ENCODE assay signal across 20 cellular contexts in the genomic region with DNA sequence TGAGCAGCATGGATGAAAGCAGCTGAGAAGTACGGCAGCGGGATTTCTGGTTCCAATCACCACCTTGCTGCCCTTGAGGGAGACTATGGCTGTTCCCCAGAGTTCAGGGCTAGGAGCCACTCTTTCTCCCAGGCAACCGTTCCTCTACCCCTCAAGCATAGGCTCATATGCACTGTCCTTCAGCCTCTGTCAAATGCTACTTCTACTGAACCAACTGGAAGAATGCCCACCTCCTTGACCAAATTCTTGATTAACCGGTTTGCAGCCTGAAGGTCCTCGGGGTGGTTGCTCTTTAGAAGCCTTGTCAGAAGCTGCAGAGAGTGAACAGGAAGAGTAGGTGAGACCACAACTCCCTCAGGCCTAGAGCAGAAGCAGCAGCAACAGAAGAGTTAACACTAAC. TPM values are rescaled to one million over a fixed set of nuclear protein-coding genes. Genes with fewer than 3 reads are reported as not detected.
DNase-seq lines count a peak whose midpoint lies in the region; ATAC-seq and TF ChIP-seq lines count a peak whose summit lies in the region.
"Had no signal": no experiment of that assay in that cellular context is flagged by ENCODE, and none has a peak within 500 bp of the region (broad histone marks: within the 10 kb centered on the region; RNA-seq: fewer than 3 reads in every experiment).

No MANE protein-coding gene starts in this region.

- H3K4me3 ChIP-seq in HEK293 (ENCODE audit: low read depth, low read length) (no peak overlapping the region), endodermal cell (ENCODE audit: low read length) (no peak overlapping the region), spleen (no peak overlapping the region), ovary (no peak overlapping the region)
- H3K4me3 ChIP-seq: BLaER1, MG63 had no signal

- peak overlapping the region; percentile 52 for H3K27ac Mint-ChIP-seq in activated CD8-positive, alpha-beta memory T cell treated with anti-CD3 and anti-CD28 coated beads, Interleukin-2, amount 10 ng/mL, durations not matched to agents 7 days and 5 days
- peak overlapping the region; percentile 30 for H3K27ac Mint-ChIP-seq in endodermal cell
- H3K27ac Mint-ChIP-seq: CD8-positive, alpha-beta T cell had no signal

- DNase-seq in activated CD8-positive, alpha-beta memory T cell treated with anti-CD3 and anti-CD28 coated beads, Interleukin-2, amount 10 ng/mL, durations not matched to agents 7 days and 5 days, result no peak
- DNase-seq in activated CD8-positive, alpha-beta memory T cell treated with anti-CD3 and anti-CD28 coated beads, Interleukin-2, amount 50 U/mL, for 4 hours, result no peak
- DNase-seq in endodermal cell, result no peak
- peak; percentile 27 for DNase-seq in spleen
- no peak for DNase-seq in effector CD4-positive, alpha-beta T cell
- no peak for DNase-seq in ovary
- DNase-seq in NCI-H446 treated with DMSO at 0.1 percent for 48 hours (lab: John Stamatoyannopoulos, UW), result no peak
- DNase-seq: CD8-positive, alpha-beta T cell; H9; MG63; NCI-H1092 treated with DMSO at 0.1 percent for 48 hours; NCI-H2081 treated with DMSO at 0.1 percent for 48 hours; NCI-H510A; NCI-H748 treated with DMSO at 0.1 percent for 48 hours; NK-92 treated with Interleukin-12 subunit alpha and Interleukin-12 subunit beta, amount 100 ng/mL, for 24 hours; Right ventricle myocardium superior; SK-N-SH had no signal

- intact Hi-C loops in spleen (cut with DNase I; ENCODE audit: low total_unique reads) (no loop called here), ovary (cut with DNase I) (no loop called here)

- no peak overlapping the region for H3K4me3 Mint-ChIP-seq in activated CD8-positive, alpha-beta memory T cell treated with anti-CD3 and anti-CD28 coated beads, Interleukin-2, amount 10 ng/mL, durations not matched to agents 7 days and 5 days
- no peak overlapping the region for H3K4me3 Mint-ChIP-seq in endodermal cell
- H3K4me3 Mint-ChIP-seq: CD8-positive, alpha-beta T cell; H9 had no signal

- H3K9ac ChIP-seq in endodermal cell (ENCODE audit: extremely low read depth, low read length, poor library complexity, severe bottlenecking), result no peak overlapping the region
- H3K9ac ChIP-seq: BLaER1, KMS-11, SK-N-SH had no signal

- POLR2A ChIA-PET in HEK293 (lab: Yijun Ruan, JAX), result no interaction called here

- H3K36me3 Mint-ChIP-seq in activated CD8-positive, alpha-beta memory T cell treated with anti-CD3 and anti-CD28 coated beads, Interleukin-2, amount 10 ng/mL, durations not matched to agents 7 days and 5 days, result peaks cover 71% of the 10 kb centered on the region
- peaks cover 76% of the 10 kb centered on the region for H3K36me3 Mint-ChIP-seq in endodermal cell (ENCODE audit: low read depth)

- H3K27me3 Mint-ChIP-seq in activated CD8-positive, alpha-beta memory T cell treated with anti-CD3 and anti-CD28 coated beads, Interleukin-2, amount 10 ng/mL, durations not matched to agents 7 days and 5 days, result no peaks in the 10 kb centered on the region
- H3K27me3 Mint-ChIP-seq in endodermal cell (ENCODE audit: insufficient read depth), result no peaks in the 10 kb centered on the region

- TF ChIP-seq POLR2A in spleen (IDR thresholded peaks at IDR 0.05), result no peak
- no peak for TF ChIP-seq POLR2A in ovary (IDR thresholded peaks at IDR 0.05)

- H3K27ac ChIP-seq in HEK293 (ENCODE audit: extremely low read depth, low read depth, low read length) (no peak overlapping the region), endodermal cell (ENCODE audit: low read depth, low read length) (no peak overlapping the region), spleen (no peak overlapping the region), ovary (no peak overlapping the region)
- H3K27ac ChIP-seq: BLaER1, KMS-11 had no signal

- CTCF ChIA-PET in activated CD8-positive, alpha-beta memory T cell treated with anti-CD3 and anti-CD28 coated beads, Interleukin-2, amount 10 ng/mL, durations not matched to agents 7 days and 5 days (lab: Charles Lee), result no interaction called here
- CTCF ChIA-PET in HEK293 (lab: Yijun Ruan, JAX), result no interaction called here

- no peaks in the 10 kb centered on the region for H3K9me3 ChIP-seq in HEK293 (ENCODE audit: control insufficient read depth, insufficient read depth, low read depth, low read length)
- no peaks in the 10 kb centered on the region for H3K9me3 ChIP-seq in endodermal cell (ENCODE audit: control insufficient read depth, low read length)
- H3K9me3 ChIP-seq in spleen, result no peaks in the 10 kb centered on the region
- no peaks in the 10 kb centered on the region for H3K9me3 ChIP-seq in ovary
- H3K9me3 ChIP-seq: BLaER1, MG63, SK-N-SH had no signal

- TF ChIP-seq CTCF in HEK293 (tag by site-specific recombination; IDR thresholded peaks at IDR 0.05), result no peak
- no peak for TF ChIP-seq CTCF in endodermal cell (conservative IDR thresholded peaks at IDR 0.05)
- no peak for TF ChIP-seq CTCF in spleen (IDR thresholded peaks at IDR 0.05 in 8 of 11, conservative IDR thresholded peaks at IDR 0.05 in 3 of 11)
- TF ChIP-seq CTCF in ovary (IDR thresholded peaks at IDR 0.05), result no peak

- H3K36me3 ChIP-seq in HEK293 (ENCODE audit: control insufficient read depth in 2 of 2, insufficient read depth in 1 of 2, low read length in 2 of 2), result peaks cover 33 to 92% of the 10 kb centered on the region in 2 experiments; a peak in 2 of 3 replicates
- H3K36me3 ChIP-seq in endodermal cell (ENCODE audit: control insufficient read depth, insufficient read depth, low read length), result peaks cover 89% of the 10 kb centered on the region
- H3K36me3 ChIP-seq in spleen, result peaks cover 18 to 100% (median 99%) of the 10 kb centered on the region in 6 donors
- no peaks in the 10 kb centered on the region for H3K36me3 ChIP-seq in ovary

- H3K4me1 Mint-ChIP-seq in activated CD8-positive, alpha-beta memory T cell treated with anti-CD3 and anti-CD28 coated beads, Interleukin-2, amount 10 ng/mL, durations not matched to agents 7 days and 5 days, result peaks cover 21% of the 10 kb centered on the region
- no peaks in the 10 kb centered on the region for H3K4me1 Mint-ChIP-seq in endodermal cell
- H3K4me1 Mint-ChIP-seq: H9 had no signal

- H3K9me3 Mint-ChIP-seq in activated CD8-positive, alpha-beta memory T cell treated with anti-CD3 and anti-CD28 coated beads, Interleukin-2, amount 10 ng/mL, durations not matched to agents 7 days and 5 days (ENCODE audit: low read depth), result no peaks in the 10 kb centered on the region
- H3K9me3 Mint-ChIP-seq in endodermal cell, result no peaks in the 10 kb centered on the region
- H3K9me3 Mint-ChIP-seq: CD8-positive, alpha-beta T cell; H9 had no signal

- ATAC-seq in activated CD8-positive, alpha-beta memory T cell treated with anti-CD3 and anti-CD28 coated beads, Interleukin-2, amount 10 ng/mL, durations not matched to agents 7 days and 5 days, result no peak
- ATAC-seq: CD8-positive, alpha-beta T cell had no signal

- no peak for TF ChIP-seq EP300 in ovary (IDR thresholded peaks at IDR 0.05)

- H3K4me1 ChIP-seq in HEK293 (ENCODE audit: control insufficient read depth, insufficient read depth, low read length), result no peaks in the 10 kb centered on the region
- no peaks in the 10 kb centered on the region for H3K4me1 ChIP-seq in endodermal cell (ENCODE audit: control insufficient read depth, insufficient read depth, low read length)
- H3K4me1 ChIP-seq in spleen, result peaks cover 0 to under 1% (median 0%) of the 10 kb centered on the region in 6 donors
- no peaks in the 10 kb centered on the region for H3K4me1 ChIP-seq in ovary (ENCODE audit: insufficient read depth)

- 89 to 97% methylated on average over 4 to 5 of the region's 5 CpGs for WGBS in endodermal cell (ENCODE audit: insufficient coverage in 1 of 2, insufficient read length in 1 of 2), 2 experiments
- WGBS in spleen, 5 donors, result 90 to 96% (median 92%) methylated on average over 5 of the region's 5 CpGs
- WGBS in ovary, 3 donors, result 89 to 94% (median 93%) methylated on average over 5 of the region's 5 CpGs

- H3K27me3 ChIP-seq in endodermal cell (ENCODE audit: control insufficient read depth, insufficient read depth, low read length, poor library complexity, severe bottlenecking) (no peaks in the 10 kb centered on the region), spleen (replicated peaks in 1 of 7) (no peaks in the 10 kb centered on the region), ovary (no peaks in the 10 kb centered on the region)
- H3K27me3 ChIP-seq: BLaER1, MG63 had no signal

TF ChIP-seq in HEK293, 187 proteins besides CTCF, POLR2A, EP300 and RAD21:
- TF ChIP-seq SP2 (tag by site-specific recombination; IDR thresholded peaks at IDR 0.05) (no peak), SCRT2 (tag by site-specific recombination; IDR thresholded peaks at IDR 0.05) (0 out of 2 replicates have a peak, but pooled peaks have one; percentile 2)

RNA-seq across cellular contexts. Expression of gene GGA2, which starts 23.8 kb away (rescaled TPM):
- total RNA-seq in activated CD8-positive, alpha-beta memory T cell treated with anti-CD3 and anti-CD28 coated beads, Interleukin-2, amount 10 ng/mL, durations not matched to agents 7 days and 5 days, result 100 to 1,000 TPM; 112 to 115 TPM
- total RNA-seq in endodermal cell, result 100 to 1,000 TPM in 1 of 2 donors, 10 to 100 TPM in 1; 99.4 to 116 TPM
- polyA plus RNA-seq in endodermal cell (2013, experiment 1 of 2), result 72.5 TPM
- polyA plus RNA-seq in endodermal cell (2013, experiment 2 of 2), result 57.7 TPM
- 100 to 1,000 TPM; 131 to 179 (median 152) TPM for total RNA-seq in spleen
- 10 to 100 TPM; 49.4 to 57.2 (median 56.6) TPM for polyA plus RNA-seq in spleen
- 100 to 1,000 TPM in 1 of 7 donors, 10 to 100 TPM in 6; 27.1 to 111 (median 83.3) TPM for total RNA-seq in ovary
- polyA plus RNA-seq in ovary, result 100 to 1,000 TPM in 1 of 2 donors, 10 to 100 TPM in 1; 36.3 to 141 TPM

RNA-seq across cellular contexts. Expression of gene COG7, which starts 33.5 kb away (rescaled TPM):
- 10 to 100 TPM; 17.5 to 25.1 TPM for total RNA-seq in activated CD8-positive, alpha-beta memory T cell treated with anti-CD3 and anti-CD28 coated beads, Interleukin-2, amount 10 ng/mL, durations not matched to agents 7 days and 5 days
- total RNA-seq in endodermal cell (10 to 100 TPM; 19.9 to 31.3 TPM), spleen (10 to 100 TPM; 15.9 to 25.5 (median 19.9) TPM), ovary (10 to 100 TPM; 16.5 to 21.5 (median 19.3) TPM)
- polyA plus RNA-seq in endodermal cell (2013, experiment 1 of 2), result 26.4 TPM
- 20.0 TPM for polyA plus RNA-seq in endodermal cell (2013, experiment 2 of 2)
- polyA plus RNA-seq in spleen (10 to 100 TPM in 2 of 3 donors, 1 to 10 TPM in 1; 9.6 to 17.5 (median 17.0) TPM), ovary (10 to 100 TPM; 13.8 to 15.1 TPM)
